ENCODE assay signal across 11 cellular contexts in the genomic region with DNA sequence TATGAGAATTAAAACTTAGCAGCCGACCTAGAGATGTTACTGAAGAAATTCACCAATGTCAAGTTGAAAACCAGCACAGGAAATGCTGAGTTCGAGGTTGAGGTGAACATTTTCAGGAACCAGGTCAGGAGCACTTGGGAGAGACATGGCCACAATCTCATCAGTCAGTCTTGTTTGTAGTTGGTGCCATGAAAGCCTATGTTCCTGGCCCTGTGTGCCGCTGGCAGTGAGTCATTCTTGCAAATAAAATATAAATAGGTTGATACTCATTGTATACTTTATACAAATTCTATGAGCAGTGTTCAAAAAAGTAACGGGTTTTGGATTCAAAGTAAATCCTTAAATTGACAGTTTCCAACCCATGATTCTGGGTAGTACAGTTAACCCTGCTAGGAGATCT. TPM values are rescaled to one million over a fixed set of nuclear protein-coding genes. Genes with fewer than 3 reads are reported as not detected.
DNase-seq lines count a peak whose midpoint lies in the region; ATAC-seq and TF ChIP-seq lines count a peak whose summit lies in the region.
"Had no signal": no experiment of that assay in that cellular context is flagged by ENCODE, and none has a peak within 500 bp of the region (broad histone marks: within the 10 kb centered on the region; RNA-seq: fewer than 3 reads in every experiment).

No MANE protein-coding gene starts in this region.

- H3K36me3 ChIP-seq in DOHH2 (ENCODE audit: control insufficient read depth, low read length), result no peaks in the 10 kb centered on the region
- H3K36me3 ChIP-seq in MG63, result peaks cover 10% of the 10 kb centered on the region
- no peaks in the 10 kb centered on the region for H3K36me3 ChIP-seq in neural progenitor cell

- intact Hi-C loops in dendritic cell treated with granulocyte-macrophage colony-stimulating factor and Interleukin-4, amounts not matched to agents 40 ng/mL and 50 ng/mL, for 4 days (cut with micrococcal nuclease), result loop anchor here (10.0 kb wide), 1 partner anchor 251 kb away; a partner anchor contains a TSS

- H3K27me3 ChIP-seq in DOHH2 (ENCODE audit: control insufficient read depth, low read length) (no peaks in the 10 kb centered on the region), MG63 (no peaks in the 10 kb centered on the region), neural progenitor cell (no peaks in the 10 kb centered on the region)

- peak overlapping the region; percentile 91 for H3K4me3 ChIP-seq in DOHH2 (ENCODE audit: low read length)
- peak overlapping the region; percentile 90 for H3K4me3 ChIP-seq in MG63
- peak overlapping the region; percentile 83 for H3K4me3 ChIP-seq in neural progenitor cell

- no peak overlapping the region for H2AFZ ChIP-seq in neural progenitor cell (replicated peaks)

- peak overlapping the region; percentile 91 for H3K27ac Mint-ChIP-seq in dendritic cell treated with granulocyte-macrophage colony-stimulating factor and Interleukin-4, amounts not matched to agents 40 ng/mL and 50 ng/mL, for 4 days
- H3K27ac Mint-ChIP-seq in neural progenitor cell, result no peak overlapping the region

- H3K4me1 ChIP-seq in DOHH2 (ENCODE audit: control insufficient read depth, low read length), result peaks cover 28% of the 10 kb centered on the region
- H3K4me1 ChIP-seq in neural progenitor cell, result peaks cover 23% of the 10 kb centered on the region

- H3K27me3 Mint-ChIP-seq in dendritic cell treated with granulocyte-macrophage colony-stimulating factor and Interleukin-4, amounts not matched to agents 40 ng/mL and 50 ng/mL, for 4 days, result no peaks in the 10 kb centered on the region
- H3K27me3 Mint-ChIP-seq in neural progenitor cell (ENCODE audit: insufficient read depth, low read depth), result no peaks in the 10 kb centered on the region

- H3K79me2 ChIP-seq in DOHH2 (ENCODE audit: control insufficient read depth, low read length), result peaks cover 14% of the 10 kb centered on the region
- peaks cover 14% of the 10 kb centered on the region for H3K79me2 ChIP-seq in neural progenitor cell (ENCODE audit: low read depth)

- ATAC-seq in GM18873 (IDR thresholded peaks at IDR 0.05; ENCODE audit: low FRiP score, unreplicated experiment), result no peak
- no peak for ATAC-seq in HG02678 (IDR thresholded peaks at IDR 0.05; ENCODE audit: unreplicated experiment)
- ATAC-seq in HG03196 (IDR thresholded peaks at IDR 0.05; ENCODE audit: unreplicated experiment), result no peak

- peak; percentile 67 for DNase-seq in MG63
- no peak for DNase-seq in neural progenitor cell (ENCODE audit: low spot score)
- DNase-seq in stimulated activated CD4-positive, alpha-beta T cell treated with anti-CD3 and anti-CD28 coated beads, Interleukin-4, amount 100 ng/mL, for 24 hours, result no peak
- DNase-seq: central memory CD4-positive, alpha-beta T cell; posterior cingulate gyrus; SHP77 had no signal

- no peak overlapping the region for H3K9ac ChIP-seq in neural progenitor cell

- no peak for TF ChIP-seq CTCF in DOHH2 (IDR thresholded peaks at IDR 0.05; ENCODE audit: low read depth, low read length, poor library complexity, severe bottlenecking)
- no peak for TF ChIP-seq CTCF in neural progenitor cell (IDR thresholded peaks at IDR 0.05)

- no peaks in the 10 kb centered on the region for H4K20me1 ChIP-seq in DOHH2 (ENCODE audit: control insufficient read depth, insufficient read depth, low read depth, low read length)
- no peaks in the 10 kb centered on the region for H4K20me1 ChIP-seq in neural progenitor cell (ENCODE audit: low read depth)

- H3K9me3 ChIP-seq in DOHH2 (ENCODE audit: control insufficient read depth, insufficient read depth, low read length) (peaks cover 3% of the 10 kb centered on the region; the same call in 1 of the 2 replicates), MG63 (no peaks in the 10 kb centered on the region; the same call in 1 of the 2 replicates), neural progenitor cell (ENCODE audit: low read depth) (no peaks in the 10 kb centered on the region)

- H3K36me3 Mint-ChIP-seq in dendritic cell treated with granulocyte-macrophage colony-stimulating factor and Interleukin-4, amounts not matched to agents 40 ng/mL and 50 ng/mL, for 4 days (ENCODE audit: low read depth), result peaks cover 8% of the 10 kb centered on the region
- no peaks in the 10 kb centered on the region for H3K36me3 Mint-ChIP-seq in neural progenitor cell

- H3K4me1 Mint-ChIP-seq in dendritic cell treated with granulocyte-macrophage colony-stimulating factor and Interleukin-4, amounts not matched to agents 40 ng/mL and 50 ng/mL, for 4 days (ENCODE audit: low read depth), result peaks cover 24% of the 10 kb centered on the region
- H3K4me1 Mint-ChIP-seq in neural progenitor cell, result peaks cover 50% of the 10 kb centered on the region

- peaks cover 6% of the 10 kb centered on the region; the same call in 1 of the 2 replicates for H3F3A ChIP-seq in DOHH2 (ENCODE audit: control insufficient read depth, insufficient read depth)
- peaks cover 25% of the 10 kb centered on the region for H3F3A ChIP-seq in neural progenitor cell (ENCODE audit: low read depth)

- no peak overlapping the region for H3K27ac ChIP-seq in DOHH2 (ENCODE audit: low read depth, low read length)
- no peak overlapping the region for H3K27ac ChIP-seq in neural progenitor cell

- H3K4me3 Mint-ChIP-seq in dendritic cell treated with granulocyte-macrophage colony-stimulating factor and Interleukin-4, amounts not matched to agents 40 ng/mL and 50 ng/mL, for 4 days, result no peak overlapping the region
- H3K4me3 Mint-ChIP-seq in neural progenitor cell, result peak overlapping the region; percentile 86

- H3K9me3 Mint-ChIP-seq in dendritic cell treated with granulocyte-macrophage colony-stimulating factor and Interleukin-4, amounts not matched to agents 40 ng/mL and 50 ng/mL, for 4 days, result no peaks in the 10 kb centered on the region
- no peaks in the 10 kb centered on the region for H3K9me3 Mint-ChIP-seq in neural progenitor cell

- peak overlapping the region; percentile 95 for H3K4me2 ChIP-seq in DOHH2 (ENCODE audit: low read length)
- peak overlapping the region; percentile 90 for H3K4me2 ChIP-seq in neural progenitor cell

- no peaks in the 10 kb centered on the region for H3K9me2 ChIP-seq in DOHH2 (replicated peaks; ENCODE audit: control insufficient read depth, low read length)

RNA-seq across cellular contexts. Expression of a gene that starts 1.5 kb away (rescaled TPM):
- total RNA-seq in MG63 (2014; rRNA removed; shearing (Covaris generic); ENCODE audit: low replicate concordance), result 2.0 and 3.3 TPM in 2 replicates
- total RNA-seq in neural progenitor cell (ENCODE audit: low replicate concordance), result 2.1 and 2.5 TPM in 2 replicates
